In the genomic region with DNA sequence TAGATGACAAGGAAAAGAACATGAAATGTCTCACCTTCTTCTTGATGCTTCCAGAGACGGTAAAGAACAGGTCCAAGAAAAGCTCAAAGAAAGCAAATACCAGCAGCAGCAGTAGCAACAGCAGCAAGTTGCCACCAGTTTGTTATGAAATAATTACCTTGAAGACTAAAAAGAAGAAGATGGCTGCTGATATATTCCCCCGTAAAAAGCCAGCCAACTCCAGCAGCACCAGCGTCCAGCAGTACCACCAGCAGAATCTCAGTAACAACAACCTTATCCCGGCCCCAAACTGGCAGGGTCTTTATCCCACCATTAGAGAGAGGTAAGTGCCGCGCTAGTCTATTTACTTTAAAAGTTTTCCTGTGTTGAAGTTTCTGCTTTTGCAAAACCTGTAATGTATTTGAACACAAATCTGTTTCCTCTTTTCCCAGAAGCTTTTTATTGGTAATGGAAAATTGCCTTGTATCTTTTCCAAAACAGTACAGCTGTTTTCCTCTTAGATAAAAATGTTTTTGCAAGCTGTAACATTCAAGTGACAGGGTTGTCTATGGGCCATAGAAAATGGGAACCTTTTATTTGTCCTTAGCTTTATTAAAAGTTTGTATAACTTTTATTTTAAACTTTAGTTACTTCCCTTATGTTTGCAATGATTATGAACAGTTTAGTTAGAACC, we compare ENCODE assay signal across 9 cellular contexts. TPM values are rescaled to one million over a fixed set of nuclear protein-coding genes. Genes with fewer than 3 reads are reported as not detected.
DNase-seq lines count a peak whose midpoint lies in the region; ATAC-seq, FAIRE-seq and TF ChIP-seq lines count a peak whose summit lies in the region.
"Had no signal": no experiment of that assay in that cellular context is flagged by ENCODE, and none has a peak within 500 bp of the region (broad histone marks: within the 10 kb centered on the region; RNA-seq: fewer than 3 reads in every experiment).

No MANE protein-coding gene starts in this region.

- H3K36me3 ChIP-seq in WERI-Rb-1 (peaks cover 10% of the 10 kb centered on the region), rectal smooth muscle tissue (ENCODE audit: control insufficient read depth, insufficient read depth, low read length) (peaks cover 4% of the 10 kb centered on the region)

- TF ChIP-seq POLR2A in GM12891 (IDR thresholded peaks at IDR 0.05; ENCODE audit: low read depth, low read length): no peak

- no peaks in the 10 kb centered on the region for H3K4me1 ChIP-seq in rectal smooth muscle tissue (ENCODE audit: control insufficient read depth, insufficient read depth, low read length)

- ATAC-seq in Right ventricle myocardium superior (ENCODE audit: poor library complexity) (peak; percentile 42), HG03108 (IDR thresholded peaks at IDR 0.05; ENCODE audit: unreplicated experiment) (no peak)

- no peak overlapping the region for H3K9ac ChIP-seq in rectal smooth muscle tissue (ENCODE audit: low read length)

- H3K4me3 ChIP-seq in WERI-Rb-1 (ENCODE audit: low read depth, low read length) (peak overlapping the region; percentile 34), rectal smooth muscle tissue (ENCODE audit: low read length) (peak overlapping the region; percentile 62)

- TF ChIP-seq CTCF in WERI-Rb-1 (IDR thresholded peaks at IDR 0.05; ENCODE audit: low read depth, low read length): no peak

- H3K27me3 ChIP-seq in WERI-Rb-1 (ENCODE audit: insufficient read depth, low read depth, severe bottlenecking) (no peaks in the 10 kb centered on the region), rectal smooth muscle tissue (ENCODE audit: control insufficient read depth, insufficient read depth, low read length) (no peaks in the 10 kb centered on the region)

- intact Hi-C loops in Right ventricle myocardium superior (cut with DNase I): no loop called here

- peak; percentile 58 for DNase-seq in GF-D8 (lab: John Stamatoyannopoulos, UW)
- no peak for DNase-seq in WERI-Rb-1
- DNase-seq in Right ventricle myocardium superior: no peak
- no peak for DNase-seq in cerebellar nuclear complex (lab: John Stamatoyannopoulos, UW)
- DNase-seq in GM12891 (ENCODE audit: insufficient read length, low spot score): no peak
- DNase-seq in GDM1 (lab: John Stamatoyannopoulos, UW): no peak
- DNase-seq: activated effector memory CD4-positive, alpha-beta T cell treated with Interleukin-2 at 50 U/mL for 16 hours had no signal

- H3K27ac ChIP-seq in WERI-Rb-1 (peak overlapping the region; percentile 28), rectal smooth muscle tissue (ENCODE audit: low read depth, low read length) (peak overlapping the region; percentile 1)

- FAIRE-seq in GM12891 (lab: Jason Lieb, UNC): no peak

- H3K9me3 ChIP-seq in WERI-Rb-1 (ENCODE audit: severe bottlenecking): no peaks in the 10 kb centered on the region

TF ChIP-seq in GM12891, 5 proteins besides CTCF, POLR2A, EP300 and RAD21:
- no peak for TF ChIP-seq PAX5 (IDR thresholded peaks at IDR 0.05; ENCODE audit: insufficient read depth, low read length, severe bottlenecking)
- no peak for TF ChIP-seq POU2F2 (IDR thresholded peaks at IDR 0.05; ENCODE audit: low read depth, low read length)
- TF ChIP-seq SPI1 (IDR thresholded peaks at IDR 0.05; ENCODE audit: low read depth, low read length): no peak
- no peak for TF ChIP-seq TAF1 (IDR thresholded peaks at IDR 0.05; ENCODE audit: low read depth, low read length)
- TF ChIP-seq POLR2AphosphoS5 (IDR thresholded peaks at IDR 0.05; ENCODE audit: low read depth, low read length): no peak

RNA-seq across cellular contexts. Expression of a gene that starts 0.7 kb away (rescaled TPM):
- 28.4 TPM for total RNA-seq in Right ventricle myocardium superior
- 1.3 TPM for polyA plus RNA-seq in GM12891 (2012; ENCODE audit: low read depth, missing spikeins)
